ENCODE assay signal across 16 cellular contexts in the genomic region with DNA sequence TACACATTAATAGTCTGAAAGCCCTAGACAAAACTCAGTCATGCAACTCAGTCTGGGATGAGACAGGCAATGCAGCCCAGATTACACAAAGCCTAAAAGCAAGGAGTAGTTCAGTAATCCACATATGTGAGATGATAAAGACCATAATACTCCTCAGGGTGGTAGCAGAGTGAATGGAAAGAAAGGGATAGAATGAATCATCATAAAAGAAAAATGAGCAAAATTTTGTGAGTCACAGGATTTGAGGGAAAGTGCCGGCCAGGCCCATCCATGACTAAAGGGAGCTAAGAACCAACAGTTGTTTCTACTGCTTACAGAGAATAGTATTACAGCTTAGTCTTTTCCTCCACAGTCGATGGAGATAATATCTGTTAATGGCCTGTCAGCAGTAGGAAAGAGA.
DNase-seq lines count a peak whose midpoint lies in the region; ATAC-seq, FAIRE-seq and TF ChIP-seq lines count a peak whose summit lies in the region.
"Had no signal": no experiment of that assay in that cellular context is flagged by ENCODE, and none has a peak within 500 bp of the region (broad histone marks: within the 10 kb centered on the region; RNA-seq: fewer than 3 reads in every experiment).

No MANE protein-coding gene starts in this region.

- FAIRE-seq in RCC 7860 (lab: Jason Lieb, UNC), result peak; percentile 5

- ATAC-seq in HG02610 (IDR thresholded peaks at IDR 0.05; ENCODE audit: unreplicated experiment), result no peak
- ATAC-seq: stimulated activated naive CD8-positive, alpha-beta T cell treated with anti-CD3 and anti-CD28 coated beads, Interleukin-15, Interleukin-2, amounts not matched to agents 100 U/mL and 50 U/mL, for 24 hours had no signal

- CTCF ChIA-PET in BJ (lab: Yijun Ruan, JAX), result no interaction called here

- no peaks in the 10 kb centered on the region for H3K27me3 Mint-ChIP-seq in T-helper 2 cell treated with Interferon-gamma antibody and Interleukin-4, amounts not matched to agents 5 μg/mL and 100 μg/mL, for 36 hours (ENCODE audit: low read depth)
- H3K27me3 Mint-ChIP-seq: CD4-positive, alpha-beta memory T cell had no signal

- H3K36me3 Mint-ChIP-seq in T-helper 2 cell treated with Interferon-gamma antibody and Interleukin-4, amounts not matched to agents 5 μg/mL and 100 μg/mL, for 36 hours (ENCODE audit: low read depth), result no peaks in the 10 kb centered on the region

- H3K27me3 ChIP-seq in BJ (ENCODE audit: control insufficient read depth, insufficient read depth, low read length), result no peaks in the 10 kb centered on the region
- H3K27me3 ChIP-seq: hepatocyte had no signal

- no peak overlapping the region for H3K4me3 ChIP-seq in BJ (ENCODE audit: low read depth, low read length)
- H3K4me3 ChIP-seq: hepatocyte had no signal

- POLR2A ChIA-PET in BJ (lab: Charles Lee), result no interaction called here

- no peaks in the 10 kb centered on the region for H3K36me3 ChIP-seq in BJ (ENCODE audit: control insufficient read depth, insufficient read depth, low read length)

- H3K27ac Mint-ChIP-seq in T-helper 2 cell treated with Interferon-gamma antibody and Interleukin-4, amounts not matched to agents 5 μg/mL and 100 μg/mL, for 36 hours, result no peak overlapping the region

- peaks cover 9% of the 10 kb centered on the region for H3K9me3 Mint-ChIP-seq in T-helper 2 cell treated with Interferon-gamma antibody and Interleukin-4, amounts not matched to agents 5 μg/mL and 100 μg/mL, for 36 hours

- peak; percentile 70 for DNase-seq in BJ (ENCODE audit: low read depth)
- peak; percentile 48 for DNase-seq in RCC 7860 (ENCODE audit: low spot score)
- peak; percentile 16 for DNase-seq in dermis blood vessel endothelial cell
- DNase-seq in myocyte (ENCODE audit: low read depth), result peak; percentile 69
- DNase-seq in NCI-H2081 (lab: John Stamatoyannopoulos, UW), result no peak
- DNase-seq in H4 (ENCODE audit: low spot score), result no peak
- no peak for DNase-seq in T-helper 2 cell treated with Interferon-gamma antibody and Interleukin-4, amounts not matched to agents 5 μg/mL and 100 μg/mL, for 36 hours (ENCODE audit: low spot score)
- DNase-seq: activated naive CD4-positive, alpha-beta T cell treated with anti-CD3 and anti-CD28 coated beads, Interleukin-2, amount 50 U/mL, for 16 hours; CD4-positive, alpha-beta memory T cell; NCI-H187 treated with DMSO at 0.1 percent for 48 hours; posterior cingulate gyrus; stimulated activated CD4-positive, alpha-beta T cell treated with anti-CD3 and anti-CD28 coated beads, Interleukin-4, amount 100 ng/mL, for 24 hours; stimulated activated naive CD8-positive, alpha-beta T cell treated with anti-CD3 and anti-CD28 coated beads, Interleukin-15, Interleukin-2, amounts not matched to agents 100 U/mL and 50 U/mL, for 24 hours; T-helper 9 cell had no signal

- TF ChIP-seq CTCF in BJ (IDR thresholded peaks at IDR 0.05; ENCODE audit: insufficient read depth, low read depth, low read length), result 0 out of 2 replicates have a peak, but pooled peaks have one; percentile 11

- H3K4me3 Mint-ChIP-seq in T-helper 2 cell treated with Interferon-gamma antibody and Interleukin-4, amounts not matched to agents 5 μg/mL and 100 μg/mL, for 36 hours, result no peak overlapping the region
- H3K4me3 Mint-ChIP-seq: CD4-positive, alpha-beta memory T cell had no signal

- no peaks in the 10 kb centered on the region for H3K4me1 Mint-ChIP-seq in T-helper 2 cell treated with Interferon-gamma antibody and Interleukin-4, amounts not matched to agents 5 μg/mL and 100 μg/mL, for 36 hours (ENCODE audit: low read depth)
- H3K4me1 Mint-ChIP-seq: CD4-positive, alpha-beta memory T cell had no signal

Comparison
In these comparisons a context has a peak if more than half of its experiments do, and no peak if none do; other contexts are left out.
1. DNase-seq: peak in BJ (single experiment), RCC 7860 (single experiment), dermis blood vessel endothelial cell (single experiment) and myocyte (single experiment); none in NCI-H2081 (0 of 2), H4 (single experiment) and T-helper 2 cell treated with Interferon-gamma antibody and Interleukin-4, amounts not matched to agents 5 μg/mL and 100 μg/mL, for 36 hours (single experiment).